Comparison of ENCODE assay signal across 1 cellular context in the genomic region with DNA sequence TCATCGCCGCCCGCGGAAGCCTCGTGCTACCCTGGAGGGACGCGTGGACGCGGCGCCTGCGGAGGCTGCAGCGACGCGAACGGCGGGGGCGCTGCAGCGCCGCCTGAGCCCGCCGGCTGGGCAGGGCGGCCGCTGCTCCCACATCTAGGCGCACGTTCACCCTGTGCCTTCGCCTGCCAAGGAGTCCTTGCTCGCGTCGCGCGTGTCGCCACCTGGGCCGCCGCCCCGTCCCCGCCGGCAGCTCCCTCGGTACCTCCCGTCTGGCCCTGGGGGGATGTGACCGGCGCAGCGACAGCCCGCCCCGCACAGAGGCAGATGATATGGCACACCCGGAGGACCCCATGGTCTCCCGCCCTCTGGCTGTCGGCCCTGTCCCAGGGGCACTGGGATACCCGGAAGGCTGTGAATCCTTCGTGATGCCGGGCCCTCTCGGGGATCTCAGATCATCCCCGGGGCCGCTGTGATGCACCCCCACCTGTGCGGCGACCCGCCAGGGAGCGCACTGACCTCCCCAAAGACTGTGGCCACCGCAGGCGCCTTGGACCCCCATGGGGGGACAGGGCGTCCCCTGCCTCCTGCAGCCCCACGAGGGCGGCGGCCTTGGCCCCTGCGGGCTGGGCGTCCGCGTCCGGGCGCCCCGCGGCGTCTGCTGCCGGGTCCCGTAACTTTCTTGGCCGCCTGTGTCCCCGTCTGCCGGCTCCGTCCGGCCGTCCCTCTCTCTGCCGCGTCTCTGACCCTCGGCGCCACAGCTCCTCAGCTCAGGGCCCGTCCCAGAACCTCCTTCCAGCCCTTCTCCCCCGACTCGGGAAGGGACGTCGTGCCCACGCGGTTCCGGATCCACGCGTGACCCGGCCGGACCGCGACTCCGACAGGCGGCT.
TF ChIP-seq lines count a peak whose summit lies in the region.

No MANE protein-coding gene starts in this region.

TF ChIP-seq in SK-N-SH, 30 proteins besides CTCF, POLR2A, EP300 and RAD21:
- TF ChIP-seq, protein P1, sequence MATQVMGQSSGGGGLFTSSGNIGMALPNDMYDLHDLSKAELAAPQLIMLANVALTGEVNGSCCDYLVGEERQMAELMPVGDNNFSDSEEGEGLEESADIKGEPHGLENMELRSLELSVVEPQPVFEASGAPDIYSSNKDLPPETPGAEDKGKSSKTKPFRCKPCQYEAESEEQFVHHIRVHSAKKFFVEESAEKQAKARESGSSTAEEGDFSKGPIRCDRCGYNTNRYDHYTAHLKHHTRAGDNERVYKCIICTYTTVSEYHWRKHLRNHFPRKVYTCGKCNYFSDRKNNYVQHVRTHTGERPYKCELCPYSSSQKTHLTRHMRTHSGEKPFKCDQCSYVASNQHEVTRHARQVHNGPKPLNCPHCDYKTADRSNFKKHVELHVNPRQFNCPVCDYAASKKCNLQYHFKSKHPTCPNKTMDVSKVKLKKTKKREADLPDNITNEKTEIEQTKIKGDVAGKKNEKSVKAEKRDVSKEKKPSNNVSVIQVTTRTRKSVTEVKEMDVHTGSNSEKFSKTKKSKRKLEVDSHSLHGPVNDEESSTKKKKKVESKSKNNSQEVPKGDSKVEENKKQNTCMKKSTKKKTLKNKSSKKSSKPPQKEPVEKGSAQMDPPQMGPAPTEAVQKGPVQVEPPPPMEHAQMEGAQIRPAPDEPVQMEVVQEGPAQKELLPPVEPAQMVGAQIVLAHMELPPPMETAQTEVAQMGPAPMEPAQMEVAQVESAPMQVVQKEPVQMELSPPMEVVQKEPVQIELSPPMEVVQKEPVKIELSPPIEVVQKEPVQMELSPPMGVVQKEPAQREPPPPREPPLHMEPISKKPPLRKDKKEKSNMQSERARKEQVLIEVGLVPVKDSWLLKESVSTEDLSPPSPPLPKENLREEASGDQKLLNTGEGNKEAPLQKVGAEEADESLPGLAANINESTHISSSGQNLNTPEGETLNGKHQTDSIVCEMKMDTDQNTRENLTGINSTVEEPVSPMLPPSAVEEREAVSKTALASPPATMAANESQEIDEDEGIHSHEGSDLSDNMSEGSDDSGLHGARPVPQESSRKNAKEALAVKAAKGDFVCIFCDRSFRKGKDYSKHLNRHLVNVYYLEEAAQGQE (IDR thresholded peaks at IDR 0.05; ENCODE audit: low read depth, low read length), result no peak
- TF ChIP-seq FOXM1 (IDR thresholded peaks at IDR 0.05; ENCODE audit: low read depth) (no peak), MXI1 (IDR thresholded peaks at IDR 0.05; ENCODE audit: low read depth, low read length) (peak; percentile 74), EZH2phosphoT487 (IDR thresholded peaks at IDR 0.05; ENCODE audit: borderline replicate concordance, low read depth) (no peak), SMC3 (IDR thresholded peaks at IDR 0.05; ENCODE audit: low read depth, low read length) (no peak), RFX5 (IDR thresholded peaks at IDR 0.05; ENCODE audit: low read length) (no peak)
- TF ChIP-seq, protein P2, sequence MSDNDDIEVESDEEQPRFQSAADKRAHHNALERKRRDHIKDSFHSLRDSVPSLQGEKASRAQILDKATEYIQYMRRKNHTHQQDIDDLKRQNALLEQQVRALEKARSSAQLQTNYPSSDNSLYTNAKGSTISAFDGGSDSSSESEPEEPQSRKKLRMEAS (IDR thresholded peaks at IDR 0.05; ENCODE audit: low read depth), result peak; percentile 74; the same call in 1 of the 2 replicates
- TF ChIP-seq, protein P3, sequence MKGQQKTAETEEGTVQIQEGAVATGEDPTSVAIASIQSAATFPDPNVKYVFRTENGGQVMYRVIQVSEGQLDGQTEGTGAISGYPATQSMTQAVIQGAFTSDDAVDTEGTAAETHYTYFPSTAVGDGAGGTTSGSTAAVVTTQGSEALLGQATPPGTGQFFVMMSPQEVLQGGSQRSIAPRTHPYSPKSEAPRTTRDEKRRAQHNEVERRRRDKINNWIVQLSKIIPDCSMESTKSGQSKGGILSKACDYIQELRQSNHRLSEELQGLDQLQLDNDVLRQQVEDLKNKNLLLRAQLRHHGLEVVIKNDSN (IDR thresholded peaks at IDR 0.05; ENCODE audit: borderline replicate concordance, low read depth), result no peak
TF ChIP-seq in SK-N-SH: peak in this region for 2.
